Comparison of ENCODE assay signal across 8 cellular contexts in the genomic region with DNA sequence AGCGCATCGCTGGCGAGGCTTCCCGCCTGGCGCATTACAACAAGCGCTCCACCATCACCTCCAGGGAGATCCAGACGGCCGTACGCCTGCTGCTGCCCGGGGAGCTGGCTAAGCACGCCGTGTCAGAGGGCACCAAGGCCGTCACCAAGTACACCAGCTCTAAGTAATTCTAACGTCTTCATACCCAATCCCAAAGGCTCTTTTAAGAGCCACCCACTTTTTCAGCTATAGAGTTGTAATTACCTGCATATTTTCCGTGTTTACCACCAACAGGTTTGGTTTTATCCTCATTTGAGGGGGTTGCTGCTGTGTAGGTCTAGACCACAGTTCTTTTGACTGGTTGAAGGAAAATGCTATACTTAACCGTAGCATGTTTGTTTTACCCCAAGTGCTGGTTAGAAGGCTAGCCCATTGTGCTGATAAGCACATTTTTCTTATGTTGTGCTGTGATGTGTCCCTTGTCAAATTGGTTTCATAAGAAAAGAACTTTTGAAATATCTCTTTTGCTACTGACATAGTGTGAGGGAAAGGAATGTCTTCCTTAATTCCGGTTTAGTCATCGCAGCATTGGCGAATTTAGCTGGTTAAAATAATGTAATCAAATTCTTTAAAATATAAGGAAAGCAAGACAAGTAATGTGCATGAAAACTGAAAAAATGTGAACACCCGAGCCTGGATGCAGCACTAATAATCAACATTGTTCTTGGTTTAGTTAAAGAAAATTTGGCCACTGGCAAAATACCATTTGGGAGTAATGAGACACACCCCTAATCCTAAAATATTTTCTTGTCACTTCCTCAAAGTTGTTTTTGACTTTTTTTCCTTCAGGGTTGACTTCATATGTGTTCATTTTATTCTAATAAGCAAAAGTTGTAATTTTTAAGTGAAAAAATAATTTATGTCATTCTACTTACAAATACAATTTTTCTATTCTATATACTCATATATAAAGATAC.
A peak's percentile ranks its signal among the peaks of the same experiment; 100 is the strongest.
DNase-seq lines count a peak whose midpoint lies in the region; ATAC-seq and TF ChIP-seq lines count a peak whose summit lies in the region.

No MANE protein-coding gene starts in this region.

- peak overlapping the region; percentile 92 to 95 for H3K27ac ChIP-seq in ascending aorta
- peak overlapping the region; percentile 99 for H3K27ac ChIP-seq in thymus (ENCODE audit: low read depth)

- intact Hi-C loops in ascending aorta (cut with DNase I), result loop anchor here (2.0 to 5.0 kb wide), 4 partner anchors 17 to 168 kb away; a partner anchor contains a TSS

- H3K4me3 ChIP-seq in GM12865 (ENCODE audit: low read depth, low read length), result peak overlapping the region; percentile 67
- H3K4me3 ChIP-seq in ascending aorta, result peak overlapping the region; percentile 62 to 86
- H3K4me3 ChIP-seq in thymus (ENCODE audit: low read length), result peak overlapping the region; percentile 71

- DNase-seq in GM12865 (ENCODE audit: low read depth) (no peak), NCI-H146 (lab: John Stamatoyannopoulos, UW) (peak; percentile 90), ascending aorta (ENCODE audit: low spot score in 2 of 2) (no peak), kidney tubule cell (ENCODE audit: low spot score) (peak; percentile 31), G401 (ENCODE audit: low spot score) (no peak), SW 1271 (lab: John Stamatoyannopoulos, UW) (no peak)

- no peaks in the 10 kb centered on the region for H3K27me3 ChIP-seq in ascending aorta
- no peaks in the 10 kb centered on the region for H3K27me3 ChIP-seq in thymus (ENCODE audit: control insufficient read depth, insufficient read depth)

- no peak for TF ChIP-seq CTCF in GM12865 (IDR thresholded peaks at IDR 0.05; ENCODE audit: insufficient read depth, low read depth, low read length, missing control alignments)
- no peak for TF ChIP-seq CTCF in ascending aorta (IDR thresholded peaks at IDR 0.05)

- peaks cover 4 to 13% of the 10 kb centered on the region in 2 donors for H3K4me1 ChIP-seq in ascending aorta
- no peaks in the 10 kb centered on the region for H3K4me1 ChIP-seq in thymus (ENCODE audit: control insufficient read depth, insufficient read depth, low read length)

- H3K36me3 ChIP-seq in ascending aorta (no peaks in the 10 kb centered on the region), thymus (ENCODE audit: control insufficient read depth, insufficient read depth) (peaks cover 12% of the 10 kb centered on the region)

- no peak for ATAC-seq in GM18909 (IDR thresholded peaks at IDR 0.05; ENCODE audit: poor library complexity, unreplicated experiment)

- H3K9me3 ChIP-seq in ascending aorta (no peaks in the 10 kb centered on the region), thymus (ENCODE audit: control insufficient read depth) (no peaks in the 10 kb centered on the region)

- WGBS in thymus, result 2% methylated on average over 20 of the region's 20 CpGs

- in situ Hi-C loops in G401 (cut with HindIII; ENCODE audit: low sequenced_read_pairs), result no loop called here

Comparison
In these comparisons a context has a peak if more than half of its experiments do, and no peak if none do; other contexts are left out.
1. DNase-seq: peak in NCI-H146 (single experiment) and kidney tubule cell (single experiment); none in GM12865 (single experiment), ascending aorta (0 of 2), G401 (single experiment) and SW 1271 (0 of 2).
2. Peak in every context shown above with its lines, with median percentiles within 50 percentile points of each other: H3K4me3 ChIP-seq.